Comparison of ENCODE assay signal across 8 cellular contexts in the genomic region with DNA sequence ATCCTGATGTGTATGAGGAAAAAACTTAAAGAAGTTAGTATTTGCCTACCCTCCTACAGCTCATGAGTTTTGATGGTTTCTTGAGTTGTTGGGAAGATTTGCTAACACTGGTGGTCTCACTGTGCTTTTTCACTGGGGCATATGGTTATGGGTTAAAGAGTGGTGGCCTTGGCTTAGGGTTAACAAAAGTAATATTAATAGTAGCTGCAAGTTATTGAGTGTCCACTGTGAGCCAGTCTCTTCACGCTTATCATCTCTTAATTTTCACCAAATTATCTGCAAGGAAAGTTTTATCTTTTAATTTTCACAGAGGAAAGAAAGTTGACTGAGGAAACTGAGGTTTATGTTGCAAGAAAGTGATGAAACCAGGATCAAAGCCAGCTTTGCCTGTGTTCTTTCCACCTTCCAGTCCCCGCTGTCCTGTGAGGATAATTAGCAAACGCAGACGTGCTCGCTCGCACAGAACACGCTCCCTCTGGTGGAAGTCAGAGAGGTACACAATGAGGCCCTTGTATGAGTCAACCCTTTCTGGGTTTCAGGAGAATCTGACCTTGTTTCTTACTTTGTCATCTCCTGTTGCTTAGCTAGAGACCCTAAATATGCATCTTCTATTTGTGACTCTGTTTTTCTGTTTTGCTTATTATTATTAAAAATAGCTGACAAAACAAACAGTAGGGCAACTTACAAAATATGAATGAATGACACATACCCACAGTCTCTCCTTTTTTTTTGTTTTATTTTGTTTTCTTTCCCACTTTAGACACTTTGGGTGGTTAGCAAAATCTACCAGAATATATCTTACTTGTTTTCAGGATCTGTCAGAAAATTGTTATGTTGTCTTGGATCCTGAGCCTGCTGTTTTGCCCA.
DNase-seq lines count a peak whose midpoint lies in the region; ATAC-seq and TF ChIP-seq lines count a peak whose summit lies in the region.

No MANE protein-coding gene starts in this region.

- no peaks in the 10 kb centered on the region for H3K27me3 ChIP-seq in MG63
- H3K27me3 ChIP-seq in right cardiac atrium (ENCODE audit: control insufficient read depth, insufficient read depth): no peaks in the 10 kb centered on the region

- no peak overlapping the region for H3K27ac ChIP-seq in right cardiac atrium (ENCODE audit: low read length)

- H3K27me3 Mint-ChIP-seq in T-cell: peaks cover 0 to 4% of the 10 kb centered on the region in 2 donors

- intact Hi-C loops in right cardiac atrium (cut with DNase I): loop anchor here in 1 of 4 donors (10.0 kb wide), 1 partner anchor 649 kb away; no protein-coding TSS in a partner anchor

- no peaks in the 10 kb centered on the region for H3K36me3 Mint-ChIP-seq in T-cell

- peak; percentile 86 for TF ChIP-seq CTCF in GM12872 (IDR thresholded peaks at IDR 0.05; ENCODE audit: insufficient read depth, low read depth, low read length)

- no peak overlapping the region for H3K4me3 Mint-ChIP-seq in T-cell

- peak; percentile 52 for DNase-seq in HCEC 1CT
- DNase-seq in MG63: peak; percentile 51
- DNase-seq in T-cell: peak in 31 of 34 experiments; percentile 9 to 46 (median 32)
- peak; percentile 86 for DNase-seq in amniotic epithelial cell (ENCODE audit: low read depth)
- DNase-seq in right cardiac atrium: peak; percentile 63 to 82 (median 80)
- peak; percentile 13 for DNase-seq in smooth muscle cell of the brain vasculature (ENCODE audit: low read depth, low spot score)
- no peak for DNase-seq in NCI-H128 (lab: John Stamatoyannopoulos, UW; ENCODE audit: unreplicated experiment)

- H3K9me3 ChIP-seq in MG63 (no peaks in the 10 kb centered on the region), right cardiac atrium (ENCODE audit: control insufficient read depth, low read length) (no peaks in the 10 kb centered on the region)

- no peaks in the 10 kb centered on the region for H3K36me3 ChIP-seq in MG63

- no peaks in the 10 kb centered on the region for H3K9me3 Mint-ChIP-seq in T-cell

- CTCF ChIA-PET in T-cell (lab: Charles Lee): interaction anchor here in 1 of 2 donors (0.5 to 1.0 kb wide), 5 partner anchors 18 to 1423 kb away, joined by 3 to 5 read pairs (median 3); a partner anchor contains a TSS

- H3K4me3 ChIP-seq in MG63: no peak overlapping the region
- H3K4me3 ChIP-seq in right cardiac atrium (ENCODE audit: low read length): no peak overlapping the region

- H3K4me1 ChIP-seq in right cardiac atrium (ENCODE audit: control insufficient read depth, insufficient read depth, low read length): peaks cover 2% of the 10 kb centered on the region

- peak overlapping the region; percentile 68 to 77 for H3K27ac Mint-ChIP-seq in T-cell

- peaks cover 21 to 37% (median 35%) of the 10 kb centered on the region in 3 donors for H3K4me1 Mint-ChIP-seq in T-cell

- WGBS in right cardiac atrium: 10% methylated on average over 7 of the region's 7 CpGs

- peak; percentile 59 to 76 (median 68) for ATAC-seq in T-cell (replicated peaks in 1 of 4)
- ATAC-seq in right cardiac atrium: peak; percentile 95

- POLR2A ChIA-PET in T-cell (lab: Charles Lee): interaction anchor here in 1 of 2 donors (0.6 kb wide), 1 partner anchor 123 kb away, joined by 3 read pairs; no protein-coding TSS in a partner anchor
